Comparison of ENCODE assay signal across 24 cellular contexts in the genomic region with DNA sequence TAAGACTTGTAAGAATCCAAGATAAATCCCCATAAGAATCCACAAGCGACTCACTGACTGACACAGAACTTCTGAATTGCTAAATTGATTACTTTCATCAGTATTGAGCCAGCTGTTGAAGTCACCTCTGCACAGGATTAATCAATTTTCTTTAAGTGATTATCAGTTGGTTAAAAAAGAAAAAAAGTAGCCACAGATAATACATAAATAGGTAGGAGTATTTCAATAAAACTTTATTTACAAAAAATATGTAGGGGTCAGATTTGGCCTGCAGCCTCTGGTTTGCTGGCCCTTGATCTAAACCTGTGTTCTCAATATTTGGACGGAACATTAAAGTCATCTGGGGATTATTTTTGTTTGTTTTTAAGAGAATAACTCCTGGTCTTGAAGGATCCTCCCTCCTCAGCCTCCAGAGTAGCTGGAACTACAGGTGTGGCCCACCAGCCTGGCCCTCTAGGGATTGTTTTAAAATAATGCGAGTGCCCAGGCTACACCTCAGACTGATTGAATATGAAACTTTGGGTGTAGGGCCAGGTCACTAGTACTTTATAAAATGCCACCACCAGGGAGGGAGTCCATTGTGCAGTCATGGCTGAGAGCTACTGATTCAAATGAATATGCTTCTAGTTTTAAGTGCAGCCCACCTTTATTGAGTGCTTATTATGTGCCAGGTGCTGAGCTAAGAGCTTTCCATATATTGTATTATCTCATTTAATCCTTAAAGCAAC. TPM values are rescaled to one million over a fixed set of nuclear protein-coding genes. Genes with fewer than 3 reads are reported as not detected.
DNase-seq lines count a peak whose midpoint lies in the region; ATAC-seq, FAIRE-seq and TF ChIP-seq lines count a peak whose summit lies in the region.
"Had no signal": no experiment of that assay in that cellular context is flagged by ENCODE, and none has a peak within 500 bp of the region (broad histone marks: within the 10 kb centered on the region; RNA-seq: fewer than 3 reads in every experiment).

No MANE protein-coding gene starts in this region.

- H3K36me3 ChIP-seq in BLaER1 = no peaks in the 10 kb centered on the region
- no peaks in the 10 kb centered on the region for H3K36me3 ChIP-seq in DOHH2 (ENCODE audit: control insufficient read depth, low read length)
- H3K36me3 ChIP-seq in MM.1S (replicated peaks; ENCODE audit: insufficient read depth, low read length) = no peaks in the 10 kb centered on the region
- no peaks in the 10 kb centered on the region for H3K36me3 ChIP-seq in K562 (ENCODE audit: control insufficient read depth, insufficient read depth, low read length)
- H3K36me3 ChIP-seq: Peyer's patch had no signal

- DNase-seq in MM.1S (peak; percentile 4), K562 (ENCODE audit: extremely low read depth in 1 of 4, low spot score in 3 of 4) (no peak), DMS153 treated with DMSO at 0.1 percent for 48 hours (lab: John Stamatoyannopoulos, UW; ENCODE audit: unreplicated experiment) (no peak), D341Med (ENCODE audit: low spot score) (no peak), midbrain (lab: John Stamatoyannopoulos, UW) (no peak)
- DNase-seq: DMS53, KG1, NCI-H1092, NCI-H1417 treated with DMSO at 0.1 percent for 48 hours, NCI-H1694 treated with DMSO at 0.1 percent for 48 hours, NCI-H2081, NCI-H2227 treated with DMSO at 0.1 percent for 48 hours, NCI-H526 treated with DMSO at 0.1 percent for 48 hours, Peyer's patch, SHP77 treated with DMSO at 0.1 percent for 48 hours, SW 1271 had no signal

- CTCF ChIA-PET in K562 (lab: Yijun Ruan, JAX; ENCODE audit: low intra/inter-chr PET ratio) = interaction anchor here (1.7 kb wide), 1 partner anchor 62 kb away, joined by 9 read pairs; no protein-coding TSS in a partner anchor

- TF ChIP-seq RAD21 in K562 (CRISPR knock-in tag; conservative IDR thresholded peaks at IDR 0.05 in 1 of 2, IDR thresholded peaks at IDR 0.05 in 1 of 2) = no peak

- peak overlapping the region; percentile 55 for H3K4me3 ChIP-seq in BLaER1
- H3K4me3 ChIP-seq in DOHH2 (ENCODE audit: low read length) = peak overlapping the region; percentile 62
- no peak overlapping the region for H3K4me3 ChIP-seq in MM.1S (ENCODE audit: low read length)
- no peak overlapping the region for H3K4me3 ChIP-seq in K562
- H3K4me3 ChIP-seq: Peyer's patch, SK-N-MC had no signal

- H3K9me3 ChIP-seq in BLaER1 = no peaks in the 10 kb centered on the region; the same call in 1 of the 2 replicates
- H3K9me3 ChIP-seq in DOHH2 (ENCODE audit: control insufficient read depth, insufficient read depth, low read length) = no peaks in the 10 kb centered on the region
- no peaks in the 10 kb centered on the region for H3K9me3 ChIP-seq in MM.1S (replicated peaks; ENCODE audit: insufficient read depth, low read length)
- no peaks in the 10 kb centered on the region for H3K9me3 ChIP-seq in K562 (replicated peaks; ENCODE audit: control insufficient read depth, insufficient read depth, low read depth, low read length)
- H3K9me3 ChIP-seq: Peyer's patch had no signal

- TF ChIP-seq POLR2A in K562 (conservative IDR thresholded peaks at IDR 0.05) = no peak

- H3F3A ChIP-seq in DOHH2 (ENCODE audit: control insufficient read depth, insufficient read depth) = peaks cover 22% of the 10 kb centered on the region
- H3F3A ChIP-seq in MM.1S (ENCODE audit: insufficient read depth, low read length) = 0 out of 2 replicates have a peak, but pooled peaks cover 4% of the 10 kb centered on the region

- no peak for FAIRE-seq in K562 (lab: Jason Lieb, UNC)
- FAIRE-seq: D721Med, G401.6, GM12891, H54, HTR-8/SVneo had no signal

- H3K79me2 ChIP-seq in DOHH2 (ENCODE audit: control insufficient read depth, low read length) = no peaks in the 10 kb centered on the region
- no peaks in the 10 kb centered on the region for H3K79me2 ChIP-seq in MM.1S (ENCODE audit: low read length)
- H3K79me2 ChIP-seq in K562 (ENCODE audit: control insufficient read depth, insufficient read depth, low read length) = no peaks in the 10 kb centered on the region

- H3K27ac ChIP-seq in BLaER1 (peak overlapping the region; percentile 91), DOHH2 (ENCODE audit: low read depth, low read length) (peak overlapping the region; percentile 76), MM.1S (ENCODE audit: low read length) (no peak overlapping the region), K562 (ENCODE audit: extremely low read depth, low read depth, low read length) (no peak overlapping the region)
- H3K27ac ChIP-seq: SK-N-MC had no signal

- H3K9me2 ChIP-seq in DOHH2 (replicated peaks; ENCODE audit: control insufficient read depth, low read length) (no peaks in the 10 kb centered on the region), MM.1S (replicated peaks; ENCODE audit: insufficient read depth, low read length) (no peaks in the 10 kb centered on the region)

- H3K4me2 ChIP-seq in BLaER1 (peak overlapping the region; percentile 88), DOHH2 (ENCODE audit: low read length) (peak overlapping the region; percentile 73), MM.1S (ENCODE audit: low read depth, low read length) (no peak overlapping the region), K562 (ENCODE audit: insufficient read depth, low read length) (no peak overlapping the region)

- H2AFZ ChIP-seq in MM.1S (ENCODE audit: low read length) (peak overlapping the region; percentile 13; the same call in 1 of the 2 replicates), K562 (ENCODE audit: low read depth, low read length) (peak overlapping the region; percentile 89; the same call in 1 of the 2 replicates)

- no peaks in the 10 kb centered on the region for H4K20me1 ChIP-seq in BLaER1
- no peaks in the 10 kb centered on the region for H4K20me1 ChIP-seq in DOHH2 (ENCODE audit: control insufficient read depth, insufficient read depth, low read depth, low read length)
- no peaks in the 10 kb centered on the region for H4K20me1 ChIP-seq in MM.1S (ENCODE audit: insufficient read depth, low read length)
- H4K20me1 ChIP-seq in K562 (replicated peaks; ENCODE audit: control insufficient read depth, insufficient read depth, low read length) = no peaks in the 10 kb centered on the region

- in situ Hi-C loops in K562 (cut with MboI) = no loop called here

- POLR2A ChIA-PET in K562 (lab: Yijun Ruan, JAX) = interaction anchor here (0.8 to 1.6 kb wide), 5 partner anchors 11 to 56 kb away, joined by 3 to 6 read pairs (median 3); no protein-coding TSS in a partner anchor

- no TSS peak for BruUV-seq in K562 (replicated peaks; lab: Mats Ljungman, UMichigan)

- no peak for ATAC-seq in K562

- H3K9ac ChIP-seq in BLaER1 (peak overlapping the region; percentile 75), MM.1S (ENCODE audit: low read length) (no peak overlapping the region), K562 (ENCODE audit: insufficient read depth in 1 of 2, low read depth in 2 of 2, low read length in 2 of 2) (no peak overlapping the region)

- 70% methylated on average over 3 of the region's 3 CpGs for WGBS in K562 (ENCODE audit: insufficient coverage, low coverage, missing lambda C conversion rate)

- H3K9me1 ChIP-seq in K562 (ENCODE audit: control insufficient read depth, insufficient read depth, low read length) = no peaks in the 10 kb centered on the region

- intact Hi-C loops in K562 (cut with micrococcal nuclease) = loop anchor here (10.0 kb wide), 1 partner anchor 276 kb away; no protein-coding TSS in a partner anchor

- TF ChIP-seq CTCF in DOHH2 (IDR thresholded peaks at IDR 0.05; ENCODE audit: low read depth, low read length, poor library complexity, severe bottlenecking) (no peak), MM.1S (IDR thresholded peaks at IDR 0.05; ENCODE audit: low read length) (no peak), K562 (IDR thresholded peaks at IDR 0.05 in 2 of 3, conservative IDR thresholded peaks at IDR 0.05 in 1 of 3; ENCODE audit: insufficient read depth in 2 of 3, low read depth in 1 of 3, low read length in 3 of 3) (no peak)

- no peaks in the 10 kb centered on the region for H3K27me3 ChIP-seq in BLaER1
- peaks cover 2% of the 10 kb centered on the region; the same call in 1 of the 2 replicates for H3K27me3 ChIP-seq in DOHH2 (ENCODE audit: control insufficient read depth, low read length)
- H3K27me3 ChIP-seq in MM.1S (replicated peaks; ENCODE audit: insufficient read depth, low read length) = 0 out of 2 replicates have a peak, but pooled peaks cover 18% of the 10 kb centered on the region
- H3K27me3 ChIP-seq in K562 (ENCODE audit: control insufficient read depth in 2 of 2, insufficient read depth in 2 of 2, low read length in 2 of 2) = no peaks in the 10 kb centered on the region
- H3K27me3 ChIP-seq: Peyer's patch had no signal

- H3K4me1 ChIP-seq in BLaER1 (peaks cover 72% of the 10 kb centered on the region), DOHH2 (ENCODE audit: control insufficient read depth, low read length) (peaks cover 31% of the 10 kb centered on the region), MM.1S (ENCODE audit: low read length) (peaks cover 4% of the 10 kb centered on the region; the same call in 1 of the 2 replicates), K562 (replicated peaks in 1 of 2; ENCODE audit: control insufficient read depth in 2 of 2, insufficient read depth in 2 of 2, low read length in 2 of 2) (peaks cover 12 to 14% of the 10 kb centered on the region in 2 experiments)
- H3K4me1 ChIP-seq: Peyer's patch had no signal

- TF ChIP-seq EP300 in K562 (IDR thresholded peaks at IDR 0.05; ENCODE audit: low read length) = no peak

RNA-seq across cellular contexts. Expression of gene TMEM183A, which starts 6.8 kb away (rescaled TPM):
- 131 and 149 TPM in 2 replicates for total RNA-seq in K562 (2011; cell fraction: chromatin; rRNA removed; ENCODE audit: low replicate concordance)
- 80.0 and 91.2 TPM in 2 replicates for total RNA-seq in K562 (2011; cell fraction: nucleolus; rRNA removed)
- total RNA-seq in K562 (2011; cell fraction: nucleoplasm; rRNA removed) = 117 and 162 TPM in 2 replicates
- 119 and 136 TPM in 2 replicates for total RNA-seq in K562 (2014; rRNA removed)
- 127 and 136 TPM in 2 replicates for total RNA-seq in K562 (2014; rRNA removed; fragmentation: Illumina TruSeq; extraction: Trizol)
- total RNA-seq in K562 (2015; rRNA removed; fragmentation: Illumina TruSeq; extraction: Trizol) = 114 TPM in 2 replicates
- 124 and 143 TPM in 2 replicates for total RNA-seq in K562 (2021)
- 166 and 180 TPM in 2 replicates for polyA plus RNA-seq in K562 (2011; rRNA removed)
- polyA plus RNA-seq in K562 (2011; cell fraction: cytosol; rRNA removed) = 195 and 277 TPM in 2 replicates
- polyA plus RNA-seq in K562 (2011; cell fraction: nucleus; rRNA removed) = 226 and 265 TPM in 2 replicates
- polyA plus RNA-seq in K562 (2012) = 81.2 and 82.1 TPM in 2 replicates
- 144 and 190 TPM in 2 replicates for polyA plus RNA-seq in K562 (2014; fragmentation: Illumina TruSeq; extraction: Trizol)
- polyA plus RNA-seq in K562 (2014; fragmentation: Nextera tagmentation; extraction: Ambion mirVana) = 10 to 100 TPM; 23.4 to 31.8 TPM
- 124 and 139 TPM in 2 replicates for polyA plus RNA-seq in K562 (2014; rRNA removed)
- polyA minus RNA-seq in K562 (2011; rRNA and poly(A)+ RNA removed) = 195 and 208 TPM in 2 replicates
- polyA minus RNA-seq in K562 (2011; cell fraction: cytosol; rRNA and poly(A)+ RNA removed) = 63.5 and 86.2 TPM in 2 replicates
- polyA minus RNA-seq in K562 (2011; cell fraction: nucleus; rRNA and poly(A)+ RNA removed) = 54.9 and 85.7 TPM in 2 replicates

RNA-seq across cellular contexts. Expression of gene PPFIA4, which starts 25.9 kb away (rescaled TPM):
- total RNA-seq in K562 (2011; cell fraction: chromatin; rRNA removed; ENCODE audit: low replicate concordance) = 88.7 and 176 TPM in 2 replicates
- 60.7 and 63.9 TPM in 2 replicates for total RNA-seq in K562 (2011; cell fraction: nucleolus; rRNA removed)
- total RNA-seq in K562 (2011; cell fraction: nucleoplasm; rRNA removed) = 62.3 and 64.9 TPM in 2 replicates
- 0.94 and 1.00 TPM in 2 replicates for total RNA-seq in K562 (2014; rRNA removed)
- 0.22 and 0.36 TPM in 2 replicates for total RNA-seq in K562 (2014; rRNA removed; fragmentation: Illumina TruSeq; extraction: Trizol)
- 0.43 and 0.60 TPM in 2 replicates for total RNA-seq in K562 (2015; rRNA removed; fragmentation: Illumina TruSeq; extraction: Trizol)
- 1.9 and 2.0 TPM in 2 replicates for total RNA-seq in K562 (2021)
- polyA plus RNA-seq in K562 (2011; rRNA removed) = 12.0 and 15.5 TPM in 2 replicates
- 4.9 and 6.3 TPM in 2 replicates for polyA plus RNA-seq in K562 (2011; cell fraction: cytosol; rRNA removed)
- 133 and 139 TPM in 2 replicates for polyA plus RNA-seq in K562 (2011; cell fraction: nucleus; rRNA removed)
- 3.8 and 4.7 TPM in 2 replicates for polyA plus RNA-seq in K562 (2012)
- polyA plus RNA-seq in K562 (2014; fragmentation: Illumina TruSeq; extraction: Trizol) = 0.69 and 0.70 TPM in 2 replicates
- polyA plus RNA-seq in K562 (2014; fragmentation: Nextera tagmentation; extraction: Ambion mirVana) = under 1 TPM; 0.07 to 0.08 TPM
- 1.2 and 5.3 TPM in 2 replicates for polyA plus RNA-seq in K562 (2014; rRNA removed)
- 5.5 and 9.7 TPM in 2 replicates for polyA minus RNA-seq in K562 (2011; rRNA and poly(A)+ RNA removed)
- 5.2 and 6.8 TPM in 2 replicates for polyA minus RNA-seq in K562 (2011; cell fraction: cytosol; rRNA and poly(A)+ RNA removed)
- 32.0 and 45.5 TPM in 2 replicates for polyA minus RNA-seq in K562 (2011; cell fraction: nucleus; rRNA and poly(A)+ RNA removed)

RNA-seq across cellular contexts. Expression of gene CYB5R1, which starts 33.3 kb away (rescaled TPM):
- total RNA-seq in K562 (2011; cell fraction: chromatin; rRNA removed; ENCODE audit: low replicate concordance) = 95.0 and 159 TPM in 2 replicates
- total RNA-seq in K562 (2011; cell fraction: nucleolus; rRNA removed) = 139 and 149 TPM in 2 replicates
- total RNA-seq in K562 (2011; cell fraction: nucleoplasm; rRNA removed) = 123 and 126 TPM in 2 replicates
- total RNA-seq in K562 (2014; rRNA removed) (42.8 and 48.3 TPM in 2 replicates), K562 (2014; rRNA removed; fragmentation: Illumina TruSeq; extraction: Trizol) (34.4 and 34.6 TPM in 2 replicates), K562 (2015; rRNA removed; fragmentation: Illumina TruSeq; extraction: Trizol) (32.2 and 32.3 TPM in 2 replicates), K562 (2021) (38.8 and 41.1 TPM in 2 replicates)
- polyA plus RNA-seq in K562 (2011; rRNA removed) (29.0 and 35.8 TPM in 2 replicates), K562 (2014; fragmentation: Illumina TruSeq; extraction: Trizol) (46.6 and 48.6 TPM in 2 replicates), K562 (2014; fragmentation: Nextera tagmentation; extraction: Ambion mirVana) (10 to 100 TPM; 10.6 to 14.3 TPM), K562 (2014; rRNA removed) (30.6 and 47.9 TPM in 2 replicates)
- polyA plus RNA-seq in K562 (2011; cell fraction: cytosol; rRNA removed) = 22.3 and 33.8 TPM in 2 replicates
- 90.4 and 107 TPM in 2 replicates for polyA plus RNA-seq in K562 (2011; cell fraction: nucleus; rRNA removed)
- polyA plus RNA-seq in K562 (2012) = 41.2 and 48.6 TPM in 2 replicates
- polyA minus RNA-seq in K562 (2011; rRNA and poly(A)+ RNA removed) = 24.2 and 35.7 TPM in 2 replicates
- polyA minus RNA-seq in K562 (2011; cell fraction: cytosol; rRNA and poly(A)+ RNA removed) = 9.0 and 16.4 TPM in 2 replicates
- 38.1 and 46.9 TPM in 2 replicates for polyA minus RNA-seq in K562 (2011; cell fraction: nucleus; rRNA and poly(A)+ RNA removed)

RNA-seq across cellular contexts. Expression of gene ADIPOR1, which starts 42.3 kb away (rescaled TPM):
- total RNA-seq in K562 (2011; cell fraction: chromatin; rRNA removed; ENCODE audit: low replicate concordance) = 104 TPM in 2 replicates
- total RNA-seq in K562 (2011; cell fraction: nucleolus; rRNA removed) = 116 and 121 TPM in 2 replicates
- 166 and 246 TPM in 2 replicates for total RNA-seq in K562 (2011; cell fraction: nucleoplasm; rRNA removed)
- 100 and 120 TPM in 2 replicates for total RNA-seq in K562 (2014; rRNA removed)
- 110 and 117 TPM in 2 replicates for total RNA-seq in K562 (2014; rRNA removed; fragmentation: Illumina TruSeq; extraction: Trizol)
- 93.3 and 101 TPM in 2 replicates for total RNA-seq in K562 (2015; rRNA removed; fragmentation: Illumina TruSeq; extraction: Trizol)
- total RNA-seq in K562 (2021) = 95.2 and 96.1 TPM in 2 replicates
- polyA plus RNA-seq in K562 (2011; rRNA removed) = 217 and 228 TPM in 2 replicates
- polyA plus RNA-seq in K562 (2011; cell fraction: cytosol; rRNA removed) = 160 and 243 TPM in 2 replicates
- 97.3 and 132 TPM in 2 replicates for polyA plus RNA-seq in K562 (2011; cell fraction: nucleus; rRNA removed)
- polyA plus RNA-seq in K562 (2012) = 71.4 and 117 TPM in 2 replicates
- 137 and 172 TPM in 2 replicates for polyA plus RNA-seq in K562 (2014; fragmentation: Illumina TruSeq; extraction: Trizol)
- polyA plus RNA-seq in K562 (2014; fragmentation: Nextera tagmentation; extraction: Ambion mirVana) = 10 to 100 TPM; 29.0 to 33.4 TPM
- polyA plus RNA-seq in K562 (2014; rRNA removed) = 92.6 and 126 TPM in 2 replicates
- polyA minus RNA-seq in K562 (2011; rRNA and poly(A)+ RNA removed) = 245 and 292 TPM in 2 replicates
- 94.3 and 109 TPM in 2 replicates for polyA minus RNA-seq in K562 (2011; cell fraction: cytosol; rRNA and poly(A)+ RNA removed)
- 22.8 and 40.0 TPM in 2 replicates for polyA minus RNA-seq in K562 (2011; cell fraction: nucleus; rRNA and poly(A)+ RNA removed)

Comparison
In these comparisons a context has a peak if more than half of its experiments do, and no peak if none do; other contexts are left out.
1. H3K27ac ChIP-seq: peak in BLaER1 (single experiment) and DOHH2 (single experiment); none in MM.1S (single experiment) and K562 (single experiment).
2. H3K4me2 ChIP-seq: peak in BLaER1 (single experiment) and DOHH2 (single experiment); none in MM.1S (single experiment) and K562 (single experiment).
3. H3K4me3 ChIP-seq: peak in BLaER1 (single experiment) and DOHH2 (single experiment); none in MM.1S (single experiment) and K562 (single experiment).